Comparison of ENCODE assay signal across 8 cellular contexts in genomic region chr12:44930972-44931600, GRCh38. TPM values are rescaled to one million over a fixed set of nuclear protein-coding genes. Genes with fewer than 3 reads are reported as not detected.
A peak's percentile ranks its signal among the peaks of the same experiment; 100 is the strongest.
DNase-seq lines count a peak whose midpoint lies in the region; ATAC-seq, FAIRE-seq and TF ChIP-seq lines count a peak whose summit lies in the region.

No MANE protein-coding gene starts in this region.

- no peak overlapping the region for H2BK20ac ChIP-seq in H1 (ENCODE audit: low read length)

- no peak overlapping the region for H3K27ac ChIP-seq in AG04450 (ENCODE audit: low read depth, low read length)
- no peak overlapping the region for H3K27ac ChIP-seq in Peyer's patch
- no peak overlapping the region for H3K27ac ChIP-seq in H1 (ENCODE audit: low read depth, low read length)

- H3K23me2 ChIP-seq in H1 (ENCODE audit: low read depth, low read length) = no peaks in the 10 kb centered on the region

- no peaks in the 10 kb centered on the region for H3K36me3 ChIP-seq in Peyer's patch
- H3K36me3 ChIP-seq in H1 (ENCODE audit: control insufficient read depth in 2 of 4, insufficient read depth in 4 of 4, low read length in 3 of 4) = 0 out of 8 replicates have a peak, but pooled peaks cover 0 to 3% (median 0%) of the 10 kb centered on the region in 4 experiments

- peak; percentile 13 for DNase-seq in AG04450 (ENCODE audit: low read depth, low spot score)
- DNase-seq in GM13977 (ENCODE audit: low spot score) = peak; percentile 31
- peak; percentile 13 for DNase-seq in LNCaP clone FGC (ENCODE audit: low read depth)
- no peak for DNase-seq in Peyer's patch
- DNase-seq in H1 (ENCODE audit: low read depth in 1 of 2, low spot score in 2 of 2) = no peak
- DNase-seq in middle frontal gyrus (ENCODE audit: extremely low spot score, low spot score) = peak; percentile 73
- DNase-seq in islet precursor cell = no peak

- H3K9ac ChIP-seq in H1 (replicated peaks in 1 of 4; ENCODE audit: extremely low read depth in 1 of 4, low read depth in 3 of 4, low read length in 3 of 4) = no peak overlapping the region

- H3K14ac ChIP-seq in H1 (ENCODE audit: insufficient read length) = no peak overlapping the region

- H3K79me1 ChIP-seq in H1 (ENCODE audit: low read depth, low read length) = no peaks in the 10 kb centered on the region

- no peak overlapping the region for H3K18ac ChIP-seq in H1 (ENCODE audit: extremely low read depth, low read length)

- no peak overlapping the region for H4K5ac ChIP-seq in H1 (ENCODE audit: insufficient read length, low read depth, low read length)

- H2BK120ac ChIP-seq in H1 (replicated peaks; ENCODE audit: low read depth, low read length) = no peak overlapping the region

- no peak overlapping the region for H3K4me2 ChIP-seq in H1 (ENCODE audit: insufficient read depth in 1 of 2, low read depth in 2 of 2, low read length in 2 of 2)

- H3K4me3 ChIP-seq in AG04450 (ENCODE audit: low read depth, low read length) (no peak overlapping the region), LNCaP clone FGC (ENCODE audit: low read depth, low read length) (no peak overlapping the region), Peyer's patch (no peak overlapping the region), H1 (ENCODE audit: extremely low read depth in 1 of 4, insufficient read depth in 2 of 4, low read depth in 3 of 4, low read length in 4 of 4) (peak overlapping the region in 1 of 4 experiments; percentile 1; a peak in 1 of 8 replicates)

- TF ChIP-seq POLR2A in Peyer's patch (IDR thresholded peaks at IDR 0.05) = no peak
- no peak for TF ChIP-seq POLR2A in H1 (IDR thresholded peaks at IDR 0.05; ENCODE audit: control extremely low read depth in 1 of 2, low read depth in 2 of 2, low read length in 2 of 2)

- no peak overlapping the region for H2AK5ac ChIP-seq in H1 (ENCODE audit: low read depth, low read length)

- no peak for FAIRE-seq in H1 (lab: Jason Lieb, UNC)

- no peak overlapping the region for H2AFZ ChIP-seq in H1 (ENCODE audit: low read length)

- TF ChIP-seq RAD21 in H1 (IDR thresholded peaks at IDR 0.05 in 1 of 2, conservative IDR thresholded peaks at IDR 0.05 in 1 of 2; ENCODE audit: low read depth in 2 of 2, low read length in 2 of 2) = peak; percentile 63 to 73

- peak; percentile 50 for TF ChIP-seq CTCF in AG04450 (IDR thresholded peaks at IDR 0.05; ENCODE audit: low read depth, low read length)
- peak; percentile 56 for TF ChIP-seq CTCF in GM13977 (IDR thresholded peaks at IDR 0.05; ENCODE audit: extremely low read depth, insufficient read depth, missing control alignments)
- TF ChIP-seq CTCF in LNCaP clone FGC (IDR thresholded peaks at IDR 0.05; ENCODE audit: control insufficient read depth, extremely low read depth, insufficient read depth) = peak; percentile 43
- TF ChIP-seq CTCF in Peyer's patch (IDR thresholded peaks at IDR 0.05) = peak in 5 of 6 experiments; percentile 41 to 76 (median 65)
- TF ChIP-seq CTCF in H1 (IDR thresholded peaks at IDR 0.05; ENCODE audit: control extremely low read depth in 1 of 3, insufficient read depth in 1 of 3, low read depth in 1 of 3, low read length in 3 of 3) = peak in 2 of 3 experiments; percentile 34 to 45; a peak in 2 of 4 replicates

- in situ Hi-C loops in GM13977 (cut with MboI; ENCODE audit: low pct_unique_long_range_greater_than_20kb, low sequenced_read_pairs, unreplicated experiment) = loop anchor here (25.0 kb wide), 1 partner anchor 919 kb away; no protein-coding TSS in a partner anchor

- H4K91ac ChIP-seq in H1 (replicated peaks; ENCODE audit: insufficient read length, low read length) = no peak overlapping the region

- no peak overlapping the region for H2BK15ac ChIP-seq in H1 (ENCODE audit: low read length)

- POLR2A ChIA-PET in AG04450 (lab: Yijun Ruan, JAX) = no interaction called here
- POLR2A ChIA-PET in H1 (lab: Charles Lee; ENCODE audit: partially characterized antibody) = no interaction called here

- CTCF ChIA-PET in AG04450 (lab: Charles Lee) = interaction anchor here (0.6 to 2.7 kb wide), 17 partner anchors 10 to 1093 kb away, joined by 3 to 27 read pairs (median 4); partner anchors contain the start of gene NELL2
- CTCF ChIA-PET in H1 (lab: Charles Lee; ENCODE audit: partially characterized antibody) = interaction anchor here (0.6 to 2.9 kb wide), 18 partner anchors 9 to 1000 kb away, joined by 3 to 19 read pairs (median 4); no protein-coding TSS in a partner anchor

- H3K4ac ChIP-seq in H1 (replicated peaks; ENCODE audit: insufficient read length, low read depth, low read length) = no peak overlapping the region

- H3K56ac ChIP-seq in H1 (replicated peaks; ENCODE audit: insufficient read length, low read depth, low read length) = no peak overlapping the region

- H2BK12ac ChIP-seq in H1 (ENCODE audit: low read depth, low read length) = no peak overlapping the region

- H3K4me1 ChIP-seq in Peyer's patch = no peaks in the 10 kb centered on the region
- no peaks in the 10 kb centered on the region for H3K4me1 ChIP-seq in H1 (replicated peaks in 1 of 4; ENCODE audit: control insufficient read depth in 3 of 4, insufficient read depth in 4 of 4, low read length in 3 of 4)

- no peaks in the 10 kb centered on the region for H3K9me3 ChIP-seq in AG04450 (ENCODE audit: control insufficient read depth, insufficient read depth, low read length)
- no peaks in the 10 kb centered on the region for H3K9me3 ChIP-seq in Peyer's patch
- peaks cover 6 to 11% of the 10 kb centered on the region in 2 experiments; a peak in 2 of 4 replicates for H3K9me3 ChIP-seq in H1 (ENCODE audit: insufficient read depth in 2 of 2, low read depth in 1 of 2, low read length in 1 of 2)

- 48% methylated on average over 4 of the region's 4 CpGs; no CpG with 5 or more reads in 1 of the 2 experiments for WGBS in H1 (ENCODE audit: extremely low coverage in 1 of 2, insufficient coverage in 1 of 2, insufficient read length in 1 of 2, insufficient replicate concordance in 2 of 2, low coverage in 1 of 2, low lambda C conversion rate in 2 of 2, missing lambda C conversion rate in 1 of 2), 2 experiments

- no peak overlapping the region for H3K23ac ChIP-seq in H1 (ENCODE audit: insufficient read length)

- no peak overlapping the region for H4K8ac ChIP-seq in H1 (ENCODE audit: extremely low read depth, insufficient read depth, low read length)

- H2BK5ac ChIP-seq in H1 (ENCODE audit: low read depth, low read length) = no peak overlapping the region

- TF ChIP-seq EP300 in H1 (IDR thresholded peaks at IDR 0.05; ENCODE audit: borderline replicate concordance in 1 of 2, low read depth in 2 of 2, low read length in 2 of 2) = no peak

- H4K20me1 ChIP-seq in H1 (replicated peaks in 1 of 2; ENCODE audit: control insufficient read depth in 1 of 2, insufficient read depth in 2 of 2, low read length in 2 of 2) = no peaks in the 10 kb centered on the region

- no peaks in the 10 kb centered on the region for H3K79me2 ChIP-seq in H1 (ENCODE audit: control insufficient read depth in 1 of 2, insufficient read depth in 2 of 2, low read length in 2 of 2)

- no peak for ATAC-seq in GM19397 (IDR thresholded peaks at IDR 0.05; ENCODE audit: unreplicated experiment)

- H3K27me3 ChIP-seq in AG04450 (ENCODE audit: control insufficient read depth, insufficient read depth, low read length) (no peaks in the 10 kb centered on the region), Peyer's patch (no peaks in the 10 kb centered on the region), H1 (replicated peaks in 1 of 4; ENCODE audit: control insufficient read depth in 3 of 4, extremely low read depth in 1 of 4, insufficient read depth in 3 of 4, low read length in 3 of 4) (no peaks in the 10 kb centered on the region)

TF ChIP-seq in H1, 55 proteins besides CTCF, POLR2A, EP300 and RAD21:
- TF ChIP-seq TEAD4 (IDR thresholded peaks at IDR 0.05; ENCODE audit: low read depth, low read length) (no peak), TAF7 (optimal IDR thresholded peaks at IDR 0.05; ENCODE audit: borderline replicate concordance, low read depth, low read length) (no peak), RXRA (IDR thresholded peaks at IDR 0.05; ENCODE audit: insufficient read depth, low read depth, low read length) (no peak), HDAC6 (IDR thresholded peaks at IDR 0.05; ENCODE audit: low read depth, low read length) (no peak), ATF3 (IDR thresholded peaks at IDR 0.05; ENCODE audit: insufficient read depth, low read depth, low read length) (no peak), RFX5 (IDR thresholded peaks at IDR 0.05; ENCODE audit: borderline replicate concordance, low read depth, low read length) (no peak)

RNA-seq across cellular contexts. Expression of gene NELL2, which starts 55.0 kb away (rescaled TPM):
- polyA plus RNA-seq in AG04450 (2011; rRNA removed) = 0.41 and 0.43 TPM in 2 replicates
- 1.1 TPM in 1 of 2 replicates, not detected in the other for polyA minus RNA-seq in AG04450 (2011; rRNA and poly(A)+ RNA removed)
- total RNA-seq in Peyer's patch = 10 to 100 TPM in 3 of 4 donors, 1 to 10 TPM in 1; 7.5 to 39.2 (median 15.9) TPM
- total RNA-seq in H1 (2021; fragmentation: NEBNext Ultra II Directional; extraction: Animal tissue kit (Norgen Biotek cat#: 25700)) = 50.6 and 54.2 TPM in 2 replicates
- polyA plus RNA-seq in H1 (2011; rRNA removed) = 40.7 and 56.8 TPM in 2 replicates
- 60.5 TPM for polyA plus RNA-seq in H1 (2011; cell fraction: cytosol; rRNA removed)
- polyA plus RNA-seq in H1 (2011; cell fraction: nucleus; rRNA removed) = 49.0 TPM
- 41.2 to 62.9 TPM (median 52.5 TPM) in 4 replicates for polyA plus RNA-seq in H1 (2012, experiment 1 of 2)
- polyA plus RNA-seq in H1 (2012, experiment 2 of 2) = 4.8 TPM
- 62.8 TPM for polyA plus RNA-seq in H1 (2013, experiment 1 of 2)
- 68.8 TPM for polyA plus RNA-seq in H1 (2013, experiment 2 of 2)
- 142 and 222 TPM in 2 replicates for polyA minus RNA-seq in H1 (2011; rRNA and poly(A)+ RNA removed)
- 52.5 TPM for polyA minus RNA-seq in H1 (2011; cell fraction: cytosol; rRNA and poly(A)+ RNA removed)
- polyA minus RNA-seq in H1 (2011; cell fraction: nucleus; rRNA and poly(A)+ RNA removed) = 245 TPM

Comparison
In these comparisons a context has a peak if more than half of its experiments do, and no peak if none do; other contexts are left out.
1. DNase-seq: peak in AG04450 (single experiment), GM13977 (single experiment), LNCaP clone FGC (single experiment) and middle frontal gyrus (single experiment); none in Peyer's patch (0 of 3), H1 (0 of 2) and islet precursor cell (single experiment).
2. Peak in every context shown above with its lines, with median percentiles within 50 percentile points of each other: CTCF ChIP-seq.